ENCODE assay signal across 28 cellular contexts in genomic region chr2:77013457-77013856, GRCh38.
"Had no signal": no experiment of that assay in that cellular context is flagged by ENCODE, and none has a peak within 500 bp of the region (broad histone marks: within the 10 kb centered on the region; RNA-seq: fewer than 3 reads in every experiment).

No MANE protein-coding gene starts in this region.

- H3K9me3 Mint-ChIP-seq: activated naive CD8-positive, alpha-beta T cell treated with anti-CD3 and anti-CD28 coated beads for 36 hours had no signal

- DNase-seq: activated CD4-positive, alpha-beta memory T cell treated with anti-CD3 and anti-CD28 coated beads, Interleukin-2, amount 10 ng/mL, durations not matched to agents 7 days and 5 days; activated CD4-positive, alpha-beta T cell treated with anti-CD3 and anti-CD28 coated beads for 1 hour; activated CD4-positive, alpha-beta T cell treated with anti-CD3 and anti-CD28 coated beads for 48 hours; activated CD4-positive, CD25-positive, alpha-beta regulatory T cell; activated CD8-positive, alpha-beta memory T cell treated with anti-CD3 and anti-CD28 coated beads for 24 hours; activated CD8-positive, alpha-beta memory T cell treated with anti-CD3 and anti-CD28 coated beads, Interleukin-2, amount 10 ng/mL, durations not matched to agents 7 days and 5 days; activated CD8-positive, alpha-beta memory T cell treated with anti-CD3 and anti-CD28 coated beads, Interleukin-2, amount 50 U/mL, for 48 hours; activated effector memory CD4-positive, alpha-beta T cell treated with Interleukin-2 at 50 U/mL for 16 hours; activated naive CD4-positive, alpha-beta T cell treated with anti-CD3 and anti-CD28 coated beads, Interleukin-2, amount 10 ng/mL, durations not matched to agents 7 days and 5 days; activated naive CD8-positive, alpha-beta T cell treated with anti-CD3 and anti-CD28 coated beads for 36 hours; activated T-cell treated with anti-CD3 and anti-CD28 coated beads, Interleukin-2, amount 50 U/mL, for 48 hours; amniotic stem cell; NCI-H1105; NCI-H1417 treated with DMSO at 0.1 percent for 48 hours; NCI-H1930; NCI-H2081 treated with DMSO at 0.1 percent for 48 hours; NCI-H226; NCI-H446 treated with DMSO at 0.1 percent for 48 hours; NCI-H69; NK-92 treated with Interleukin-12 subunit alpha and Interleukin-12 subunit beta, amount 100 ng/mL, for 24 hours; PC-9; Right ventricle myocardium superior had no signal

- ATAC-seq: activated CD8-positive, alpha-beta memory T cell treated with anti-CD3 and anti-CD28 coated beads, Interleukin-2, amount 10 ng/mL, durations not matched to agents 7 days and 5 days had no signal

- H3K36me3 Mint-ChIP-seq: activated CD8-positive, alpha-beta memory T cell treated with anti-CD3 and anti-CD28 coated beads, Interleukin-2, amount 10 ng/mL, durations not matched to agents 7 days and 5 days; activated naive CD4-positive, alpha-beta T cell treated with anti-CD3 and anti-CD28 coated beads, Interleukin-2, amount 10 ng/mL, durations not matched to agents 7 days and 5 days; activated naive CD8-positive, alpha-beta T cell treated with anti-CD3 and anti-CD28 coated beads for 36 hours had no signal

- H3K27ac ChIP-seq: ascending aorta, cardiac muscle cell, KMS-11, PC-9, RWPE1 had no signal

- H3K4me1 Mint-ChIP-seq: activated CD4-positive, alpha-beta memory T cell treated with anti-CD3 and anti-CD28 coated beads, Interleukin-2, amount 10 ng/mL, durations not matched to agents 7 days and 5 days; activated CD8-positive, alpha-beta memory T cell treated with anti-CD3 and anti-CD28 coated beads, Interleukin-2, amount 10 ng/mL, durations not matched to agents 7 days and 5 days; activated naive CD4-positive, alpha-beta T cell treated with anti-CD3 and anti-CD28 coated beads, Interleukin-2, amount 10 ng/mL, durations not matched to agents 7 days and 5 days; activated naive CD8-positive, alpha-beta T cell treated with anti-CD3 and anti-CD28 coated beads for 36 hours; central memory CD8-positive, alpha-beta T cell had no signal

- H3K4me3 Mint-ChIP-seq: activated CD4-positive, alpha-beta memory T cell treated with anti-CD3 and anti-CD28 coated beads, Interleukin-2, amount 10 ng/mL, durations not matched to agents 7 days and 5 days; activated CD8-positive, alpha-beta memory T cell treated with anti-CD3 and anti-CD28 coated beads, Interleukin-2, amount 10 ng/mL, durations not matched to agents 7 days and 5 days; activated naive CD4-positive, alpha-beta T cell treated with anti-CD3 and anti-CD28 coated beads, Interleukin-2, amount 10 ng/mL, durations not matched to agents 7 days and 5 days; activated naive CD8-positive, alpha-beta T cell treated with anti-CD3 and anti-CD28 coated beads for 36 hours; central memory CD8-positive, alpha-beta T cell; T-helper 2 cell treated with Interferon-gamma antibody and Interleukin-4, amounts not matched to agents 5 μg/mL and 100 μg/mL, for 36 hours had no signal

- H3K27ac Mint-ChIP-seq: activated CD4-positive, alpha-beta memory T cell treated with anti-CD3 and anti-CD28 coated beads, Interleukin-2, amount 10 ng/mL, durations not matched to agents 7 days and 5 days; activated CD8-positive, alpha-beta memory T cell treated with anti-CD3 and anti-CD28 coated beads, Interleukin-2, amount 10 ng/mL, durations not matched to agents 7 days and 5 days; activated naive CD4-positive, alpha-beta T cell treated with anti-CD3 and anti-CD28 coated beads, Interleukin-2, amount 10 ng/mL, durations not matched to agents 7 days and 5 days; activated naive CD8-positive, alpha-beta T cell treated with anti-CD3 and anti-CD28 coated beads for 36 hours; T-helper 2 cell treated with Interferon-gamma antibody and Interleukin-4, amounts not matched to agents 5 μg/mL and 100 μg/mL, for 36 hours had no signal

- H3K27me3 Mint-ChIP-seq: activated CD4-positive, alpha-beta memory T cell treated with anti-CD3 and anti-CD28 coated beads, Interleukin-2, amount 10 ng/mL, durations not matched to agents 7 days and 5 days; activated CD8-positive, alpha-beta memory T cell treated with anti-CD3 and anti-CD28 coated beads, Interleukin-2, amount 10 ng/mL, durations not matched to agents 7 days and 5 days; activated naive CD4-positive, alpha-beta T cell treated with anti-CD3 and anti-CD28 coated beads, Interleukin-2, amount 10 ng/mL, durations not matched to agents 7 days and 5 days; activated naive CD8-positive, alpha-beta T cell treated with anti-CD3 and anti-CD28 coated beads for 36 hours; central memory CD8-positive, alpha-beta T cell had no signal
